In genomic region chr17:38315497-38315896, GRCh38 we compare ENCODE assay signal across 28 cellular contexts. TPM values are rescaled to one million over a fixed set of nuclear protein-coding genes. Genes with fewer than 3 reads are reported as not detected.
"Had no signal": no experiment of that assay in that cellular context is flagged by ENCODE, and none has a peak within 500 bp of the region (broad histone marks: within the 10 kb centered on the region; RNA-seq: fewer than 3 reads in every experiment).

No MANE protein-coding gene starts in this region.

- H3K4me1 ChIP-seq: stomach, testis, thyroid gland, tibial artery, tibial nerve, transverse colon, upper lobe of right lung, uterus, vagina had no signal

- H3K27ac Mint-ChIP-seq: stimulated activated effector memory CD8-positive, alpha-beta T cell treated with anti-CD3 and anti-CD28 coated beads, Interleukin-12 subunit alpha, Interleukin-12 subunit beta, amount 100 ng/mL, for 72 hours; stimulated activated memory B cell treated with anti-CD40 and anti-IgM and Interleukin-4, amounts not matched to agents 10 μg/mL and 1 μg/mL and 100 μg/mL, for 72 hours; stimulated activated naive B cell treated with anti-CD40 and anti-IgM and Interleukin-4, amounts not matched to agents 10 μg/mL and 1 μg/mL and 100 μg/mL, for 72 hours; stimulated activated naive CD8-positive, alpha-beta T cell treated with anti-CD3 and anti-CD28 coated beads, Interleukin-15, Interleukin-2, amounts not matched to agents 100 ng/mL and 50 ng/mL, for 24 hours; type B pancreatic cell had no signal

- H3K4me1 Mint-ChIP-seq: stimulated activated effector memory CD8-positive, alpha-beta T cell treated with anti-CD3 and anti-CD28 coated beads, Interleukin-12 subunit alpha, Interleukin-12 subunit beta, amount 100 ng/mL, for 72 hours; stimulated activated memory B cell treated with anti-CD40 and anti-IgM and Interleukin-4, amounts not matched to agents 10 μg/mL and 1 μg/mL and 100 μg/mL, for 72 hours; stimulated activated naive CD8-positive, alpha-beta T cell treated with anti-CD3 and anti-CD28 coated beads, Interleukin-15, amount 100 ng/mL, for 72 hours had no signal

- H3K9me3 ChIP-seq: stomach, suprapubic skin, testis, thoracic aorta, thyroid gland, tibial artery, tibial nerve, transverse colon, upper lobe of left lung, upper lobe of right lung, uterus, vagina had no signal

- H3K27me3 ChIP-seq: stomach, suprapubic skin, testis, thyroid gland, tibial artery, tibial nerve, transverse colon, upper lobe of left lung, upper lobe of right lung, uterus, vagina had no signal

- DNase-seq: stimulated activated CD4-positive, alpha-beta T cell treated with anti-CD3 and anti-CD28 coated beads, Interleukin-2, amount 100 ng/mL, for 48 hours; stimulated activated CD4-positive, alpha-beta T cell treated with anti-CD3 and anti-CD28 coated beads, Interleukin-4, amount 100 ng/mL, for 1 hour; stimulated activated CD4-positive, alpha-beta T cell treated with anti-CD3 and anti-CD28 coated beads, Interleukin-4, amount 100 ng/mL, for 24 hours; stimulated activated CD4-positive, alpha-beta T cell treated with anti-CD3 and anti-CD28 coated beads, Interleukin-4, amount 100 ng/mL, for 4 hours; stimulated activated CD8-positive, alpha-beta memory T cell treated with anti-CD3 and anti-CD28 coated beads, Interleukin-4, amount 100 ng/mL, for 48 hours; stimulated activated naive B cell treated with anti-CD40 and anti-IgM and Interleukin-4, amounts not matched to agents 10 μg/mL and 1 μg/mL and 100 μg/mL, for 72 hours; stimulated activated naive CD4-positive, alpha-beta T cell; stimulated activated naive CD4-positive, alpha-beta T cell treated with Interleukin-2 at 50 U/mL for 16 hours; stimulated activated naive CD8-positive, alpha-beta T cell treated with anti-CD3 and anti-CD28 coated beads, Interleukin-15, amount 100 ng/mL, for 72 hours; stimulated activated naive CD8-positive, alpha-beta T cell treated with anti-CD3 and anti-CD28 coated beads, Interleukin-15, Interleukin-2, amounts not matched to agents 100 U/mL and 50 U/mL, for 24 hours; stomach; substantia nigra; testis; thyroid gland; tibial artery; transverse colon; trophoblast cell; upper lobe of left lung; upper lobe of right lung; uterus had no signal

- ATAC-seq: stimulated activated effector memory CD8-positive, alpha-beta T cell treated with anti-CD3 and anti-CD28 coated beads, Interleukin-12 subunit alpha, Interleukin-12 subunit beta, amount 100 ng/mL, for 72 hours; stimulated activated memory B cell treated with anti-CD40 and anti-IgM and Interleukin-4, amounts not matched to agents 10 μg/mL and 1 μg/mL and 100 μg/mL, for 72 hours; stimulated activated naive B cell treated with anti-CD40 and anti-IgM and Interleukin-4, amounts not matched to agents 10 μg/mL and 1 μg/mL and 100 μg/mL, for 72 hours; stimulated activated naive CD8-positive, alpha-beta T cell treated with anti-CD3 and anti-CD28 coated beads, Interleukin-15, amount 100 ng/mL, for 72 hours; stimulated activated naive CD8-positive, alpha-beta T cell treated with anti-CD3 and anti-CD28 coated beads, Interleukin-15, Interleukin-2, amounts not matched to agents 100 U/mL and 50 U/mL, for 24 hours; upper lobe of right lung had no signal

- H3K9me3 Mint-ChIP-seq: stimulated activated effector memory CD8-positive, alpha-beta T cell treated with anti-CD3 and anti-CD28 coated beads, Interleukin-12 subunit alpha, Interleukin-12 subunit beta, amount 100 ng/mL, for 72 hours; stimulated activated memory B cell treated with anti-CD40 and anti-IgM and Interleukin-4, amounts not matched to agents 10 μg/mL and 1 μg/mL and 100 μg/mL, for 72 hours; stimulated activated naive B cell treated with anti-CD40 and anti-IgM and Interleukin-4, amounts not matched to agents 10 μg/mL and 1 μg/mL and 100 μg/mL, for 72 hours; stimulated activated naive CD8-positive, alpha-beta T cell treated with anti-CD3 and anti-CD28 coated beads, Interleukin-15, amount 100 ng/mL, for 72 hours; stimulated activated naive CD8-positive, alpha-beta T cell treated with anti-CD3 and anti-CD28 coated beads, Interleukin-15, Interleukin-2, amounts not matched to agents 100 ng/mL and 50 ng/mL, for 24 hours; type B pancreatic cell had no signal

- H3K4me3 ChIP-seq: stomach, suprapubic skin, testis, thoracic aorta, thyroid gland, tibial artery, tibial nerve, transverse colon, upper lobe of left lung, upper lobe of right lung, uterus, vagina had no signal

- H3K27me3 Mint-ChIP-seq: stimulated activated memory B cell treated with anti-CD40 and anti-IgM and Interleukin-4, amounts not matched to agents 10 μg/mL and 1 μg/mL and 100 μg/mL, for 72 hours; stimulated activated naive B cell treated with anti-CD40 and anti-IgM and Interleukin-4, amounts not matched to agents 10 μg/mL and 1 μg/mL and 100 μg/mL, for 72 hours; stimulated activated naive CD8-positive, alpha-beta T cell treated with anti-CD3 and anti-CD28 coated beads, Interleukin-15, amount 100 ng/mL, for 72 hours; stimulated activated naive CD8-positive, alpha-beta T cell treated with anti-CD3 and anti-CD28 coated beads, Interleukin-15, Interleukin-2, amounts not matched to agents 100 ng/mL and 50 ng/mL, for 24 hours; type B pancreatic cell had no signal

- H3K4me3 Mint-ChIP-seq: stimulated activated effector memory CD8-positive, alpha-beta T cell treated with anti-CD3 and anti-CD28 coated beads, Interleukin-12 subunit alpha, Interleukin-12 subunit beta, amount 100 ng/mL, for 72 hours; stimulated activated memory B cell treated with anti-CD40 and anti-IgM and Interleukin-4, amounts not matched to agents 10 μg/mL and 1 μg/mL and 100 μg/mL, for 72 hours; stimulated activated naive B cell treated with anti-CD40 and anti-IgM and Interleukin-4, amounts not matched to agents 10 μg/mL and 1 μg/mL and 100 μg/mL, for 72 hours; stimulated activated naive CD8-positive, alpha-beta T cell treated with anti-CD3 and anti-CD28 coated beads, Interleukin-15, amount 100 ng/mL, for 72 hours; stimulated activated naive CD8-positive, alpha-beta T cell treated with anti-CD3 and anti-CD28 coated beads, Interleukin-15, Interleukin-2, amounts not matched to agents 100 ng/mL and 50 ng/mL, for 24 hours; type B pancreatic cell had no signal

- H3K27ac ChIP-seq: stomach, suprapubic skin, testis, thoracic aorta, thyroid gland, tibial artery, tibial nerve, transverse colon, upper lobe of left lung, upper lobe of right lung, uterus, vagina had no signal

- H3K36me3 ChIP-seq: uterus had no signal

RNA-seq across cellular contexts. Expression of gene GPR179, which starts 28.3 kb away (rescaled TPM):
- total RNA-seq: vagina had no signal
